Comparison of ENCODE assay signal across 12 cellular contexts in genomic region chr1:66168919-66169725, GRCh38.
A peak's percentile ranks its signal among the peaks of the same experiment; 100 is the strongest.
DNase-seq lines count a peak whose midpoint lies in the region; ATAC-seq and TF ChIP-seq lines count a peak whose summit lies in the region.
"Had no signal": no experiment of that assay in that cellular context is flagged by ENCODE, and none has a peak within 500 bp of the region (broad histone marks: within the 10 kb centered on the region; RNA-seq: fewer than 3 reads in every experiment).

No MANE protein-coding gene starts in this region.

- TF ChIP-seq CTCF in CD8-positive, alpha-beta T cell (IDR thresholded peaks at IDR 0.05) = no peak
- TF ChIP-seq CTCF in sigmoid colon (IDR thresholded peaks at IDR 0.05) (no peak), testis (IDR thresholded peaks at IDR 0.05) (no peak)

- no peaks in the 10 kb centered on the region for H3K27me3 ChIP-seq in CD8-positive, alpha-beta T cell (ENCODE audit: insufficient read depth, low read length)
- H3K27me3 ChIP-seq in sigmoid colon (no peaks in the 10 kb centered on the region), testis (no peaks in the 10 kb centered on the region)

- peak; percentile 79 for ATAC-seq in CD8-positive, alpha-beta T cell
- ATAC-seq in GM21529 (IDR thresholded peaks at IDR 0.05; ENCODE audit: unreplicated experiment) (peak; percentile 15), SK-N-SH treated with all-trans-retinoic acid at 6 μM for 48 hours (peak; percentile 79)

- no peak overlapping the region for H3K27ac Mint-ChIP-seq in CD8-positive, alpha-beta T cell

- CTCF ChIA-PET in CD8-positive, alpha-beta T cell (lab: Charles Lee) = interaction anchor here (1.5 kb wide), 1 partner anchor 14 kb away, joined by 4 read pairs; no protein-coding TSS in a partner anchor

- peaks cover 6% of the 10 kb centered on the region for H3K4me1 ChIP-seq in CD8-positive, alpha-beta T cell (ENCODE audit: insufficient read depth, low read length)
- H3K4me1 ChIP-seq in sigmoid colon (peaks cover 0 to 18% (median 18%) of the 10 kb centered on the region in 4 donors), testis (no peaks in the 10 kb centered on the region)

- POLR2A ChIA-PET in CD8-positive, alpha-beta T cell (lab: Charles Lee) = no interaction called here

- TF ChIP-seq POLR2A in sigmoid colon (IDR thresholded peaks at IDR 0.05) = no peak
- no peak for TF ChIP-seq POLR2A in testis (IDR thresholded peaks at IDR 0.05)

- no peaks in the 10 kb centered on the region for H3K9me3 ChIP-seq in CD8-positive, alpha-beta T cell (ENCODE audit: low read length)
- no peaks in the 10 kb centered on the region for H3K9me3 ChIP-seq in sigmoid colon
- no peaks in the 10 kb centered on the region for H3K9me3 ChIP-seq in testis

- H3K9me3 Mint-ChIP-seq in CD8-positive, alpha-beta T cell = no peaks in the 10 kb centered on the region

- 54 to 69% methylated on average over 6 of the region's 6 CpGs for WGBS in sigmoid colon, 2 donors
- WGBS in testis, 2 donors = 50 to 64% methylated on average over 6 of the region's 6 CpGs

- H3K4me1 Mint-ChIP-seq in CD8-positive, alpha-beta T cell (ENCODE audit: low read depth) = peaks cover 14% of the 10 kb centered on the region

- no peak overlapping the region for H3K4me3 Mint-ChIP-seq in CD8-positive, alpha-beta T cell

- H3K4me3 ChIP-seq in CD8-positive, alpha-beta T cell (ENCODE audit: low read depth, low read length) = no peak overlapping the region
- no peak overlapping the region for H3K4me3 ChIP-seq in sigmoid colon
- H3K4me3 ChIP-seq in testis = no peak overlapping the region

- intact Hi-C loops in CD8-positive, alpha-beta T cell (cut with DNase I, micrococcal nuclease) = no loop called here
- intact Hi-C loops in sigmoid colon (cut with DNase I) (no loop called here), testis (cut with DNase I; ENCODE audit: low total_unique reads) (no loop called here)

- no peak for TF ChIP-seq EP300 in sigmoid colon (IDR thresholded peaks at IDR 0.05)

- no peaks in the 10 kb centered on the region for H3K36me3 Mint-ChIP-seq in CD8-positive, alpha-beta T cell

- H3K36me3 ChIP-seq in CD8-positive, alpha-beta T cell (ENCODE audit: insufficient read depth, low read length) = no peaks in the 10 kb centered on the region
- H3K36me3 ChIP-seq in sigmoid colon (no peaks in the 10 kb centered on the region), testis (ENCODE audit: low read depth, missing control alignments) (no peaks in the 10 kb centered on the region)

- H3K27ac ChIP-seq in CD8-positive, alpha-beta T cell (ENCODE audit: low read depth, low read length) = no peak overlapping the region
- H3K27ac ChIP-seq in sigmoid colon = peak overlapping the region in 2 of 4 donors; percentile 10 to 42
- no peak overlapping the region for H3K27ac ChIP-seq in testis

- H3K27me3 Mint-ChIP-seq in CD8-positive, alpha-beta T cell (ENCODE audit: low read depth) = peaks cover 3% of the 10 kb centered on the region

- peak in 2 of 7 experiments; percentile 5 to 23 for DNase-seq in CD8-positive, alpha-beta T cell
- DNase-seq in fibroblast of peridontal ligament (ENCODE audit: extremely low read depth) = peak; percentile 11
- DNase-seq in sigmoid colon = no peak
- DNase-seq in NCI-H774 (lab: John Stamatoyannopoulos, UW) = no peak
- DNase-seq in testis = no peak
- DNase-seq in cerebellum (ENCODE audit: low spot score) = no peak
- DNase-seq: activated CD4-positive, CD25-positive, alpha-beta regulatory T cell; effector CD4-positive, alpha-beta T cell; NCI-H146; trophoblast cell had no signal

TF ChIP-seq in SK-N-SH treated with all-trans-retinoic acid at 6 μM for 48 hours, 23 proteins besides CTCF, POLR2A, EP300 and RAD21:
- no peak for TF ChIP-seq OSR1 (CRISPR knock-in tag; IDR thresholded peaks at IDR 0.05)
- no peak for TF ChIP-seq ESRRG (CRISPR knock-in tag; IDR thresholded peaks at IDR 0.05)
- TF ChIP-seq ISL1 (CRISPR knock-in tag; IDR thresholded peaks at IDR 0.05) = 0 out of 2 replicates have a peak, but pooled peaks have one; percentile 19
- no peak for TF ChIP-seq SNAI2 (CRISPR knock-in tag; IDR thresholded peaks at IDR 0.05)

Comparison
In these comparisons a context has a peak if more than half of its experiments do, and no peak if none do; other contexts are left out.
1. ATAC-seq: peak in every context shown above with its lines; median percentile 79 in CD8-positive, alpha-beta T cell; 79 in SK-N-SH treated with all-trans-retinoic acid at 6 μM for 48 hours; 15 in GM21529.